ENCODE assay signal across 1 cellular context in the genomic region with DNA sequence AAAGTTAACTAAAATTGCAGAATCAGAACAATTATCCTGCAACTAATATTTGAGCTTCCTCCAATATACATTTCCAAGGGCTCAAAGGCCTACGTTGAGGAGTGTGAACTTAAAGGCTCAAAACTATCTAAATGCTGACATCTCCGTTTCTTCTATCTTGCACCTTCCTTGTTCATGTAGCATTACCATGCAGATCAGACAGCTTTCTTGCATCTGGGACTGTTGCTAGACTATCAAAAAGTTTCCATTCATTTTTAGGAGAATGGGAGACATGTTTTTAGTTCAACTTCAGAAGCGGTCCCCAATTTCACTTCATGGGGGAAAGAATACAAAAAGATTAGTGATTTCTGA.
TF ChIP-seq lines count a peak whose summit lies in the region.

No MANE protein-coding gene starts in this region.

TF ChIP-seq in SK-N-SH, 30 proteins besides CTCF, POLR2A, EP300 and RAD21 (continued from another document):
- TF ChIP-seq, protein P1, sequence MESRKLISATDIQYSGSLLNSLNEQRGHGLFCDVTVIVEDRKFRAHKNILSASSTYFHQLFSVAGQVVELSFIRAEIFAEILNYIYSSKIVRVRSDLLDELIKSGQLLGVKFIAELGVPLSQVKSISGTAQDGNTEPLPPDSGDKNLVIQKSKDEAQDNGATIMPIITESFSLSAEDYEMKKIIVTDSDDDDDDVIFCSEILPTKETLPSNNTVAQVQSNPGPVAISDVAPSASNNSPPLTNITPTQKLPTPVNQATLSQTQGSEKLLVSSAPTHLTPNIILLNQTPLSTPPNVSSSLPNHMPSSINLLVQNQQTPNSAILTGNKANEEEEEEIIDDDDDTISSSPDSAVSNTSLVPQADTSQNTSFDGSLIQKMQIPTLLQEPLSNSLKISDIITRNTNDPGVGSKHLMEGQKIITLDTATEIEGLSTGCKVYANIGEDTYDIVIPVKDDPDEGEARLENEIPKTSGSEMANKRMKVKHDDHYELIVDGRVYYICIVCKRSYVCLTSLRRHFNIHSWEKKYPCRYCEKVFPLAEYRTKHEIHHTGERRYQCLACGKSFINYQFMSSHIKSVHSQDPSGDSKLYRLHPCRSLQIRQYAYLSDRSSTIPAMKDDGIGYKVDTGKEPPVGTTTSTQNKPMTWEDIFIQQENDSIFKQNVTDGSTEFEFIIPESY (IDR thresholded peaks at IDR 0.05; ENCODE audit: borderline replicate concordance, low read depth), result no peak
- TF ChIP-seq FOSL2 (IDR thresholded peaks at IDR 0.05; ENCODE audit: borderline replicate concordance, low read depth), result no peak
- TF ChIP-seq RFX5 (IDR thresholded peaks at IDR 0.05; ENCODE audit: low read length), result no peak
- TF ChIP-seq, protein P2, sequence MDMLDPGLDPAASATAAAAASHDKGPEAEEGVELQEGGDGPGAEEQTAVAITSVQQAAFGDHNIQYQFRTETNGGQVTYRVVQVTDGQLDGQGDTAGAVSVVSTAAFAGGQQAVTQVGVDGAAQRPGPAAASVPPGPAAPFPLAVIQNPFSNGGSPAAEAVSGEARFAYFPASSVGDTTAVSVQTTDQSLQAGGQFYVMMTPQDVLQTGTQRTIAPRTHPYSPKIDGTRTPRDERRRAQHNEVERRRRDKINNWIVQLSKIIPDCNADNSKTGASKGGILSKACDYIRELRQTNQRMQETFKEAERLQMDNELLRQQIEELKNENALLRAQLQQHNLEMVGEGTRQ (IDR thresholded peaks at IDR 0.05; ENCODE audit: borderline replicate concordance, low read depth, low read length), result no peak
- TF ChIP-seq SIN3A (IDR thresholded peaks at IDR 0.05; ENCODE audit: borderline replicate concordance, low read depth, low read length), result no peak
- peak; percentile 1; the same call in 1 of the 2 replicates for TF ChIP-seq TCF12 (IDR thresholded peaks at IDR 0.05)
- no peak for TF ChIP-seq YY1 (IDR thresholded peaks at IDR 0.05; ENCODE audit: low read depth)
- TF ChIP-seq, protein P3, sequence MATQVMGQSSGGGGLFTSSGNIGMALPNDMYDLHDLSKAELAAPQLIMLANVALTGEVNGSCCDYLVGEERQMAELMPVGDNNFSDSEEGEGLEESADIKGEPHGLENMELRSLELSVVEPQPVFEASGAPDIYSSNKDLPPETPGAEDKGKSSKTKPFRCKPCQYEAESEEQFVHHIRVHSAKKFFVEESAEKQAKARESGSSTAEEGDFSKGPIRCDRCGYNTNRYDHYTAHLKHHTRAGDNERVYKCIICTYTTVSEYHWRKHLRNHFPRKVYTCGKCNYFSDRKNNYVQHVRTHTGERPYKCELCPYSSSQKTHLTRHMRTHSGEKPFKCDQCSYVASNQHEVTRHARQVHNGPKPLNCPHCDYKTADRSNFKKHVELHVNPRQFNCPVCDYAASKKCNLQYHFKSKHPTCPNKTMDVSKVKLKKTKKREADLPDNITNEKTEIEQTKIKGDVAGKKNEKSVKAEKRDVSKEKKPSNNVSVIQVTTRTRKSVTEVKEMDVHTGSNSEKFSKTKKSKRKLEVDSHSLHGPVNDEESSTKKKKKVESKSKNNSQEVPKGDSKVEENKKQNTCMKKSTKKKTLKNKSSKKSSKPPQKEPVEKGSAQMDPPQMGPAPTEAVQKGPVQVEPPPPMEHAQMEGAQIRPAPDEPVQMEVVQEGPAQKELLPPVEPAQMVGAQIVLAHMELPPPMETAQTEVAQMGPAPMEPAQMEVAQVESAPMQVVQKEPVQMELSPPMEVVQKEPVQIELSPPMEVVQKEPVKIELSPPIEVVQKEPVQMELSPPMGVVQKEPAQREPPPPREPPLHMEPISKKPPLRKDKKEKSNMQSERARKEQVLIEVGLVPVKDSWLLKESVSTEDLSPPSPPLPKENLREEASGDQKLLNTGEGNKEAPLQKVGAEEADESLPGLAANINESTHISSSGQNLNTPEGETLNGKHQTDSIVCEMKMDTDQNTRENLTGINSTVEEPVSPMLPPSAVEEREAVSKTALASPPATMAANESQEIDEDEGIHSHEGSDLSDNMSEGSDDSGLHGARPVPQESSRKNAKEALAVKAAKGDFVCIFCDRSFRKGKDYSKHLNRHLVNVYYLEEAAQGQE (IDR thresholded peaks at IDR 0.05; ENCODE audit: low read depth, low read length), result no peak
- TF ChIP-seq, protein P4, sequence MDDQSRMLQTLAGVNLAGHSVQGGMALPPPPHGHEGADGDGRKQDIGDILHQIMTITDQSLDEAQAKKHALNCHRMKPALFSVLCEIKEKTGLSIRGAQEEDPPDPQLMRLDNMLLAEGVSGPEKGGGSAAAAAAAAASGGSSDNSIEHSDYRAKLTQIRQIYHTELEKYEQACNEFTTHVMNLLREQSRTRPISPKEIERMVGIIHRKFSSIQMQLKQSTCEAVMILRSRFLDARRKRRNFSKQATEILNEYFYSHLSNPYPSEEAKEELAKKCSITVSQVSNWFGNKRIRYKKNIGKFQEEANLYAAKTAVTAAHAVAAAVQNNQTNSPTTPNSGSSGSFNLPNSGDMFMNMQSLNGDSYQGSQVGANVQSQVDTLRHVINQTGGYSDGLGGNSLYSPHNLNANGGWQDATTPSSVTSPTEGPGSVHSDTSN (IDR thresholded peaks at IDR 0.05), result no peak
- 0 out of 2 replicates have a peak, but pooled peaks have one; percentile 42 for TF ChIP-seq TEAD4 (IDR thresholded peaks at IDR 0.05; ENCODE audit: borderline replicate concordance, insufficient read depth)
- TF ChIP-seq FOXM1 (IDR thresholded peaks at IDR 0.05; ENCODE audit: low read depth), result no peak
- TF ChIP-seq JUND (IDR thresholded peaks at IDR 0.05), result no peak
- no peak for TF ChIP-seq GABPA (IDR thresholded peaks at IDR 0.05; ENCODE audit: low read depth)
